9 cellular contexts compared by ENCODE assay signal in the genomic region with DNA sequence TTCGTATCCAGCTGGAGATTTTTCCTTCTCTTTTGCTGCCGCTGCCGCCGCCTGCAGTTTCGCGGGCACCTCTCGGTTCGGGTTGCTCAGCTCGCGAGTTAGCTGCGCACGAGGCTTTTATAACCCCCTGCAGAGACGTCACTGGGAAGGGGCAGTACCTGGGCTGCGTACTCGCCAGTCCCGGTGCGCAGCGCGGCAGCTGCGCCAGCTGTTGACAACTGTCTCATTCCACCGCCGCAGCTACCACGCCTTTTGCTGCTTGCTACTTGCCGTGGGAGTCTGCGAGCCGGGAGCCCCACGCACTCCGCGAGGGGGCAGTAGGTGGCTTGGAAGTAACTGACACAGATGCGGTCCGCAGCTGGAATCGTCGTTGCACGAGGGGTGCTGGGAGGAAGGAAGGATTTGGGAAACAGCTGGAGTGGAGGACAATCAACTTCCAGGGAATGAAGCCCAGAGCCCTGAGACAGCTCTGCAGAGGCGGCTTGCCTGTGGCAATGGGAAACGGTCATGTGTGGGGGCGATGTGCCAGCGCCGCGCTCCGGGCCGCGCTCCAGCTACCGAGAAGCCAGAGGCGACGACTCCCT. TPM values are rescaled to one million over a fixed set of nuclear protein-coding genes. Genes with fewer than 3 reads are reported as not detected.
DNase-seq lines count a peak whose midpoint lies in the region; ATAC-seq, FAIRE-seq and TF ChIP-seq lines count a peak whose summit lies in the region.
"Had no signal": no experiment of that assay in that cellular context is flagged by ENCODE, and none has a peak within 500 bp of the region (broad histone marks: within the 10 kb centered on the region; RNA-seq: fewer than 3 reads in every experiment).

A gene with protein sequence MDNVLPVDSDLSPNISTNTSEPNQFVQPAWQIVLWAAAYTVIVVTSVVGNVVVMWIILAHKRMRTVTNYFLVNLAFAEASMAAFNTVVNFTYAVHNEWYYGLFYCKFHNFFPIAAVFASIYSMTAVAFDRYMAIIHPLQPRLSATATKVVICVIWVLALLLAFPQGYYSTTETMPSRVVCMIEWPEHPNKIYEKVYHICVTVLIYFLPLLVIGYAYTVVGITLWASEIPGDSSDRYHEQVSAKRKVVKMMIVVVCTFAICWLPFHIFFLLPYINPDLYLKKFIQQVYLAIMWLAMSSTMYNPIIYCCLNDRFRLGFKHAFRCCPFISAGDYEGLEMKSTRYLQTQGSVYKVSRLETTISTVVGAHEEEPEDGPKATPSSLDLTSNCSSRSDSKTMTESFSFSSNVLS (minus strand): TSS at position 93 of the 584 bp plus-strand sequence. CDS start 586 bp downstream, outside the sequence.

- H2AFZ ChIP-seq in osteoblast (ENCODE audit: low read length): peak within 1 kb of the TSS; percentile 80

- no peak within 1 kb of the TSS for H3K27ac ChIP-seq in HEK293 (ENCODE audit: extremely low read depth, low read depth, low read length)
- no peak within 1 kb of the TSS for H3K27ac ChIP-seq in osteoblast (ENCODE audit: low read depth, low read length)
- no peak within 1 kb of the TSS for H3K27ac ChIP-seq in upper lobe of left lung

- TF ChIP-seq CTCF in HEK293 (tag by site-specific recombination; IDR thresholded peaks at IDR 0.05) (peak; percentile 93), osteoblast (IDR thresholded peaks at IDR 0.05; ENCODE audit: extremely low read depth, low read depth, low read length) (peak; percentile 71), upper lobe of left lung (IDR thresholded peaks at IDR 0.05) (peak in 5 of 6 experiments; percentile 15 to 55 (median 28))

- no peak for FAIRE-seq in frontal cortex (lab: Jason Lieb, UNC)
- FAIRE-seq: A204.1 had no signal

- H3K9me3 ChIP-seq in HEK293 (ENCODE audit: control insufficient read depth, insufficient read depth, low read depth, low read length) (no peaks in the 10 kb centered on the region), osteoblast (ENCODE audit: low read depth, low read length) (no peaks in the 10 kb centered on the region), upper lobe of left lung (no peaks in the 10 kb centered on the region)

- H3K4me3 ChIP-seq in HEK293 (ENCODE audit: low read depth, low read length) (peak within 1 kb of the TSS; percentile 43), osteoblast (ENCODE audit: insufficient read depth, low read length) (peak within 1 kb of the TSS; percentile 69), upper lobe of left lung (peak within 1 kb of the TSS in 3 of 4 donors; percentile 22 to 48 (median 44))

- WGBS in upper lobe of left lung, 2 donors: 0 to 2% methylated on average over 27 to 46 of the region's 46 CpGs

- peak; percentile 66 to 73 for ATAC-seq in upper lobe of left lung (ENCODE audit: low FRiP score in 2 of 2)

- H3K27me3 ChIP-seq in osteoblast (ENCODE audit: insufficient read depth, low read length) (peaks cover 54% of the 10 kb centered on the region), upper lobe of left lung (peaks cover 0 to 13% (median 6%) of the 10 kb centered on the region in 4 donors)

- H3K4me1 ChIP-seq in HEK293 (ENCODE audit: control insufficient read depth, insufficient read depth, low read length) (peaks cover 4% of the 10 kb centered on the region; the same call in 1 of the 2 replicates), osteoblast (ENCODE audit: insufficient read depth, low read length) (peaks cover 21% of the 10 kb centered on the region), upper lobe of left lung (peaks cover 19 to 23% (median 22%) of the 10 kb centered on the region in 4 donors)

- no peak for TF ChIP-seq POLR2A in upper lobe of left lung (IDR thresholded peaks at IDR 0.05)

- CTCF ChIA-PET in HEK293 (lab: Yijun Ruan, JAX): interaction anchor here (0.5 to 1.6 kb wide), 20 partner anchors 9 to 645 kb away, joined by 3 to 5 read pairs (median 3); no protein-coding TSS in a partner anchor

- no peaks in the 10 kb centered on the region for H4K20me1 ChIP-seq in osteoblast (ENCODE audit: insufficient read depth, low read length)

- peak within 1 kb of the TSS; percentile 91 for H3K4me2 ChIP-seq in osteoblast (ENCODE audit: insufficient read depth, low read length)

- no peak for TF ChIP-seq EP300 in upper lobe of left lung (IDR thresholded peaks at IDR 0.05)

- H3K36me3 ChIP-seq in HEK293 (ENCODE audit: control insufficient read depth in 2 of 2, insufficient read depth in 1 of 2, low read length in 2 of 2) (no peaks in the 10 kb centered on the region), osteoblast (ENCODE audit: insufficient read depth, low read length) (no peaks in the 10 kb centered on the region), upper lobe of left lung (no peaks in the 10 kb centered on the region)

- DNase-seq in DMS 273 (lab: John Stamatoyannopoulos, UW; ENCODE audit: unreplicated experiment) (peak; percentile 82), DMS 273 treated with DMSO at 0.1 percent for 48 hours (lab: John Stamatoyannopoulos, UW) (no peak), NCI-H345 treated with DMSO at 0.1 percent for 48 hours (lab: John Stamatoyannopoulos, UW; ENCODE audit: unreplicated experiment) (peak; percentile 10), frontal cortex (ENCODE audit: low spot score in 2 of 2) (peak; percentile 34 to 53), osteoblast (ENCODE audit: insufficient read length, low spot score, missing footprints) (peak; percentile 87), upper lobe of left lung (peak; percentile 42 to 89)
- DNase-seq in activated effector memory CD4-positive, alpha-beta T cell treated with anti-CD3 and anti-CD28 coated beads, Interleukin-2, amount 50 U/mL, for 16 hours: peak; percentile 79

- H3K79me2 ChIP-seq in osteoblast (ENCODE audit: insufficient read depth, low read length): no peaks in the 10 kb centered on the region

- POLR2A ChIA-PET in HEK293 (lab: Yijun Ruan, JAX): no interaction called here

TF ChIP-seq in HEK293, 187 proteins besides CTCF, POLR2A, EP300 and RAD21 (continues in another document):
- peak; percentile 90 for TF ChIP-seq GLIS1 (tag by site-specific recombination; IDR thresholded peaks at IDR 0.05)
- TF ChIP-seq ZNF76 (tag by site-specific recombination; IDR thresholded peaks at IDR 0.05; ENCODE audit: borderline replicate concordance, low read depth): 0 out of 2 replicates have a peak, but pooled peaks have one; percentile 41
- peak; percentile 41 for TF ChIP-seq ZNF335 (tag by site-specific recombination; conservative IDR thresholded peaks at IDR 0.05)
- no peak for TF ChIP-seq ZFP3 (tag by site-specific recombination; IDR thresholded peaks at IDR 0.05; ENCODE audit: low read depth)
- TF ChIP-seq, protein P1, sequence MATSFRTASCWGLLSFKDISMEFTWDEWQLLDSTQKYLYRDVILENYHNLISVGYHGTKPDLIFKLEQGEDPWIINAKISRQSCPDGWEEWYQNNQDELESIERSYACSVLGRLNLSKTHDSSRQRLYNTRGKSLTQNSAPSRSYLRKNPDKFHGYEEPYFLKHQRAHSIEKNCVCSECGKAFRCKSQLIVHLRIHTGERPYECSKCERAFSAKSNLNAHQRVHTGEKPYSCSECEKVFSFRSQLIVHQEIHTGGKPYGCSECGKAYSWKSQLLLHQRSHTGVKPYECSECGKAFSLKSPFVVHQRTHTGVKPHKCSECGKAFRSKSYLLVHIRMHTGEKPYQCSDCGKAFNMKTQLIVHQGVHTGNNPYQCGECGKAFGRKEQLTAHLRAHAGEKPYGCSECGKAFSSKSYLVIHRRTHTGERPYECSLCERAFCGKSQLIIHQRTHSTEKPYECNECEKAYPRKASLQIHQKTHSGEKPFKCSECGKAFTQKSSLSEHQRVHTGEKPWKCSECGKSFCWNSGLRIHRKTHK (tag by site-specific recombination; IDR thresholded peaks at IDR 0.05): no peak
- TF ChIP-seq ZNF629 (tag by site-specific recombination; IDR thresholded peaks at IDR 0.05): peak; percentile 9; the same call in 1 of the 2 replicates
- TF ChIP-seq ZNF654 (tag by site-specific recombination; IDR thresholded peaks at IDR 0.05; ENCODE audit: low read depth): peak; percentile 19; the same call in 1 of the 2 replicates
- TF ChIP-seq ZNF600 (tag by site-specific recombination; IDR thresholded peaks at IDR 0.05): 0 out of 2 replicates have a peak, but pooled peaks have one; percentile 27
- TF ChIP-seq SCRT2 (tag by site-specific recombination; IDR thresholded peaks at IDR 0.05): peak; percentile 54; the same call in 1 of the 2 replicates
- TF ChIP-seq, protein P2, sequence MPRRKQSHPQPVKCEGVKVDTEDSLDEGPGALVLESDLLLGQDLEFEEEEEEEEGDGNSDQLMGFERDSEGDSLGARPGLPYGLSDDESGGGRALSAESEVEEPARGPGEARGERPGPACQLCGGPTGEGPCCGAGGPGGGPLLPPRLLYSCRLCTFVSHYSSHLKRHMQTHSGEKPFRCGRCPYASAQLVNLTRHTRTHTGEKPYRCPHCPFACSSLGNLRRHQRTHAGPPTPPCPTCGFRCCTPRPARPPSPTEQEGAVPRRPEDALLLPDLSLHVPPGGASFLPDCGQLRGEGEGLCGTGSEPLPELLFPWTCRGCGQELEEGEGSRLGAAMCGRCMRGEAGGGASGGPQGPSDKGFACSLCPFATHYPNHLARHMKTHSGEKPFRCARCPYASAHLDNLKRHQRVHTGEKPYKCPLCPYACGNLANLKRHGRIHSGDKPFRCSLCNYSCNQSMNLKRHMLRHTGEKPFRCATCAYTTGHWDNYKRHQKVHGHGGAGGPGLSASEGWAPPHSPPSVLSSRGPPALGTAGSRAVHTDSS (tag by site-specific recombination; IDR thresholded peaks at IDR 0.05): no peak
- TF ChIP-seq, protein P3, sequence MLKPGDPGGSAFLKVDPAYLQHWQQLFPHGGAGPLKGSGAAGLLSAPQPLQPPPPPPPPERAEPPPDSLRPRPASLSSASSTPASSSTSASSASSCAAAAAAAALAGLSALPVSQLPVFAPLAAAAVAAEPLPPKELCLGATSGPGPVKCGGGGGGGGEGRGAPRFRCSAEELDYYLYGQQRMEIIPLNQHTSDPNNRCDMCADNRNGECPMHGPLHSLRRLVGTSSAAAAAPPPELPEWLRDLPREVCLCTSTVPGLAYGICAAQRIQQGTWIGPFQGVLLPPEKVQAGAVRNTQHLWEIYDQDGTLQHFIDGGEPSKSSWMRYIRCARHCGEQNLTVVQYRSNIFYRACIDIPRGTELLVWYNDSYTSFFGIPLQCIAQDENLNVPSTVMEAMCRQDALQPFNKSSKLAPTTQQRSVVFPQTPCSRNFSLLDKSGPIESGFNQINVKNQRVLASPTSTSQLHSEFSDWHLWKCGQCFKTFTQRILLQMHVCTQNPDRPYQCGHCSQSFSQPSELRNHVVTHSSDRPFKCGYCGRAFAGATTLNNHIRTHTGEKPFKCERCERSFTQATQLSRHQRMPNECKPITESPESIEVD (tag by site-specific recombination; IDR thresholded peaks at IDR 0.05): no peak
- TF ChIP-seq ZNF174 (tag by site-specific recombination; IDR thresholded peaks at IDR 0.05): no peak
- peak; percentile 17; the same call in 1 of the 2 replicates for TF ChIP-seq ZBTB20 (tag by site-specific recombination; IDR thresholded peaks at IDR 0.05)
- TF ChIP-seq ZBTB7A (tag by site-specific recombination; IDR thresholded peaks at IDR 0.05; ENCODE audit: low read depth): no peak
- TF ChIP-seq ZIC2 (tag by site-specific recombination; IDR thresholded peaks at IDR 0.05): peak; percentile 68

RNA-seq across cellular contexts. Expression of the gene that starts here (rescaled TPM):
- total RNA-seq in frontal cortex (1.2 TPM), osteoblast (under 0.01 and 0.29 TPM in 2 replicates), upper lobe of left lung (1 to 10 TPM in 4 of 6 donors, under 1 TPM in 1, not detected in 1; 0.46 to 4.2 (median 1.5) TPM)

Comparison
In these comparisons a context has a peak if more than half of its experiments do, and no peak if none do; other contexts are left out.
1. Peak in DNase-seq, H3K4me3 ChIP-seq and H3K4me2 ChIP-seq in osteoblast; RNA of the gene not detected or under 1 TPM.
2. CTCF ChIP-seq: peak in every context shown above with its lines; median percentile 93 in HEK293; 71 in osteoblast; 28 in upper lobe of left lung.